In the genomic region with DNA sequence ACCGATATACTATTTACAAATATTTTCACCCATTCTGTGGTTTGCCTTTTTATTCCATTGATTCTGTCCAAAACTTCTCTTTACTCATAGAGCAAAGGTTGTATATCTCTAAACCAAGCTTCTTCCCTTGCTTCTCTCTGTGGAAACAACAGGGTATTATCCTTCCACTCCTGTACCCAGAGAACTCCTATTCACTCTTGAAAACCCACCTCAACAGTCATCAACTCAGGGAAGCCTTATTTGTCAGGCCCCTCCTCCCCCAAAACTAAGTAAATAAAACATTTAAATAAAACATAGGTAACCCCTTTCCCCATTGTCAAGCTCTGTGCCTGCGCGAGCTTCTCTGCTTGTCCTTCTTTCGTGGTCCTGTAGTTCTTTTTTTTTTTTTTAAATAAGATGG, we compare ENCODE assay signal across 2 cellular contexts.
TF ChIP-seq lines count a peak whose summit lies in the region.

No MANE protein-coding gene starts in this region.

TF ChIP-seq in SK-N-SH treated with all-trans-retinoic acid at 6 μM for 48 hours, 23 proteins besides CTCF, POLR2A, EP300 and RAD21 (continued from another document):
- TF ChIP-seq OSR1 (CRISPR knock-in tag; IDR thresholded peaks at IDR 0.05) (no peak), ZFP3 (CRISPR knock-in tag; IDR thresholded peaks at IDR 0.05) (peak; percentile 94), CSDC2 (CRISPR knock-in tag; IDR thresholded peaks at IDR 0.05) (no peak), ZNF565 (CRISPR knock-in tag; conservative IDR thresholded peaks at IDR 0.05; ENCODE audit: low read depth) (no peak)
- TF ChIP-seq, protein P1, sequence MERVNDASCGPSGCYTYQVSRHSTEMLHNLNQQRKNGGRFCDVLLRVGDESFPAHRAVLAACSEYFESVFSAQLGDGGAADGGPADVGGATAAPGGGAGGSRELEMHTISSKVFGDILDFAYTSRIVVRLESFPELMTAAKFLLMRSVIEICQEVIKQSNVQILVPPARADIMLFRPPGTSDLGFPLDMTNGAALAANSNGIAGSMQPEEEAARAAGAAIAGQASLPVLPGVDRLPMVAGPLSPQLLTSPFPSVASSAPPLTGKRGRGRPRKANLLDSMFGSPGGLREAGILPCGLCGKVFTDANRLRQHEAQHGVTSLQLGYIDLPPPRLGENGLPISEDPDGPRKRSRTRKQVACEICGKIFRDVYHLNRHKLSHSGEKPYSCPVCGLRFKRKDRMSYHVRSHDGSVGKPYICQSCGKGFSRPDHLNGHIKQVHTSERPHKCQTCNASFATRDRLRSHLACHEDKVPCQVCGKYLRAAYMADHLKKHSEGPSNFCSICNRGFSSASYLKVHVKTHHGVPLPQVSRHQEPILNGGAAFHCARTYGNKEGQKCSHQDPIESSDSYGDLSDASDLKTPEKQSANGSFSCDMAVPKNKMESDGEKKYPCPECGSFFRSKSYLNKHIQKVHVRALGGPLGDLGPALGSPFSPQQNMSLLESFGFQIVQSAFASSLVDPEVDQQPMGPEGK (CRISPR knock-in tag; IDR thresholded peaks at IDR 0.05; ENCODE audit: borderline replicate concordance) = no peak
TF ChIP-seq in SK-N-SH treated with all-trans-retinoic acid at 6 μM for 48 hours: peak in this region for 1.

TF ChIP-seq in SK-N-SH, 30 proteins besides CTCF, POLR2A, EP300 and RAD21:
- TF ChIP-seq GABPA (IDR thresholded peaks at IDR 0.05; ENCODE audit: low read depth) (no peak), SIN3A (IDR thresholded peaks at IDR 0.05; ENCODE audit: borderline replicate concordance, low read depth, low read length) (no peak), RXRA (IDR thresholded peaks at IDR 0.05; ENCODE audit: borderline replicate concordance, low read depth) (no peak), JUND (IDR thresholded peaks at IDR 0.05) (no peak), EZH2phosphoT487 (IDR thresholded peaks at IDR 0.05; ENCODE audit: borderline replicate concordance, low read depth) (no peak), GATA2 (CRISPR knock-in tag; IDR thresholded peaks at IDR 0.05) (no peak), FOXM1 (IDR thresholded peaks at IDR 0.05; ENCODE audit: low read depth) (no peak), MEF2A (IDR thresholded peaks at IDR 0.05; ENCODE audit: borderline replicate concordance, low read depth) (no peak), RCOR1 (IDR thresholded peaks at IDR 0.05; ENCODE audit: low read length) (no peak), NRF1 (IDR thresholded peaks at IDR 0.05; ENCODE audit: low read depth, low read length) (no peak), NFIC (IDR thresholded peaks at IDR 0.05; ENCODE audit: borderline replicate concordance) (no peak), YY1 (IDR thresholded peaks at IDR 0.05; ENCODE audit: low read depth) (no peak), FOXJ3 (CRISPR knock-in tag; IDR thresholded peaks at IDR 0.05) (no peak)
- TF ChIP-seq, protein P2, sequence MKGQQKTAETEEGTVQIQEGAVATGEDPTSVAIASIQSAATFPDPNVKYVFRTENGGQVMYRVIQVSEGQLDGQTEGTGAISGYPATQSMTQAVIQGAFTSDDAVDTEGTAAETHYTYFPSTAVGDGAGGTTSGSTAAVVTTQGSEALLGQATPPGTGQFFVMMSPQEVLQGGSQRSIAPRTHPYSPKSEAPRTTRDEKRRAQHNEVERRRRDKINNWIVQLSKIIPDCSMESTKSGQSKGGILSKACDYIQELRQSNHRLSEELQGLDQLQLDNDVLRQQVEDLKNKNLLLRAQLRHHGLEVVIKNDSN (IDR thresholded peaks at IDR 0.05; ENCODE audit: borderline replicate concordance, low read depth) = no peak
- TF ChIP-seq, protein P3, sequence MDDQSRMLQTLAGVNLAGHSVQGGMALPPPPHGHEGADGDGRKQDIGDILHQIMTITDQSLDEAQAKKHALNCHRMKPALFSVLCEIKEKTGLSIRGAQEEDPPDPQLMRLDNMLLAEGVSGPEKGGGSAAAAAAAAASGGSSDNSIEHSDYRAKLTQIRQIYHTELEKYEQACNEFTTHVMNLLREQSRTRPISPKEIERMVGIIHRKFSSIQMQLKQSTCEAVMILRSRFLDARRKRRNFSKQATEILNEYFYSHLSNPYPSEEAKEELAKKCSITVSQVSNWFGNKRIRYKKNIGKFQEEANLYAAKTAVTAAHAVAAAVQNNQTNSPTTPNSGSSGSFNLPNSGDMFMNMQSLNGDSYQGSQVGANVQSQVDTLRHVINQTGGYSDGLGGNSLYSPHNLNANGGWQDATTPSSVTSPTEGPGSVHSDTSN (IDR thresholded peaks at IDR 0.05) = no peak
- TF ChIP-seq, protein P4, sequence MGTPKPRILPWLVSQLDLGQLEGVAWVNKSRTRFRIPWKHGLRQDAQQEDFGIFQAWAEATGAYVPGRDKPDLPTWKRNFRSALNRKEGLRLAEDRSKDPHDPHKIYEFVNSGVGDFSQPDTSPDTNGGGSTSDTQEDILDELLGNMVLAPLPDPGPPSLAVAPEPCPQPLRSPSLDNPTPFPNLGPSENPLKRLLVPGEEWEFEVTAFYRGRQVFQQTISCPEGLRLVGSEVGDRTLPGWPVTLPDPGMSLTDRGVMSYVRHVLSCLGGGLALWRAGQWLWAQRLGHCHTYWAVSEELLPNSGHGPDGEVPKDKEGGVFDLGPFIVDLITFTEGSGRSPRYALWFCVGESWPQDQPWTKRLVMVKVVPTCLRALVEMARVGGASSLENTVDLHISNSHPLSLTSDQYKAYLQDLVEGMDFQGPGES (IDR thresholded peaks at IDR 0.05; ENCODE audit: low read depth, low read length) = no peak
